In genomic region chr1:226634156-226634588, GRCh38 we compare ENCODE assay signal across 8 cellular contexts.
DNase-seq lines count a peak whose midpoint lies in the region; ATAC-seq, FAIRE-seq and TF ChIP-seq lines count a peak whose summit lies in the region.

No MANE protein-coding gene starts in this region.

- H3K36me3 Mint-ChIP-seq in Caco-2 (ENCODE audit: insufficient read depth, unreplicated experiment) = no peaks in the 10 kb centered on the region

- DNase-seq in Caco-2 (peak; percentile 67 to 83), HT-29 (ENCODE audit: low spot score) (peak; percentile 78), RPMI7951 (ENCODE audit: low read depth) (peak; percentile 42), foreskin melanocyte (peak; percentile 34), pancreas (peak; percentile 52 to 95 (median 77)), thyroid gland (peak; percentile 76)
- peak; percentile 94 for DNase-seq in activated effector memory CD4-positive, alpha-beta T cell treated with anti-CD3 and anti-CD28 coated beads, Interleukin-2, amount 50 U/mL, for 16 hours

- ATAC-seq in GM19463 (IDR thresholded peaks at IDR 0.05; ENCODE audit: unreplicated experiment) (peak; percentile 79), pancreas (peak; percentile 81 to 93 (median 90))

- no peak overlapping the region for H3K4me3 Mint-ChIP-seq in Caco-2 (ENCODE audit: unreplicated experiment)

- H3K27ac ChIP-seq in pancreas (no peak overlapping the region), thyroid gland (peak overlapping the region in 1 of 3 donors; percentile 28)

- H3K27ac Mint-ChIP-seq in Caco-2 (ENCODE audit: unreplicated experiment) = no peak overlapping the region

- H3K9me3 ChIP-seq in Caco-2 = no peaks in the 10 kb centered on the region
- H3K9me3 ChIP-seq in pancreas = no peaks in the 10 kb centered on the region
- H3K9me3 ChIP-seq in thyroid gland = no peaks in the 10 kb centered on the region

- 0 to 4% methylated on average over 7 of the region's 7 CpGs for WGBS in pancreas, 2 donors
- WGBS in thyroid gland, 2 donors = 4 to 20% methylated on average over 1 to 5 of the region's 7 CpGs

- H3K36me3 ChIP-seq in Caco-2 (ENCODE audit: control insufficient read depth, insufficient read depth, low read length) (no peaks in the 10 kb centered on the region; the same call in 1 of the 2 replicates), pancreas (peaks cover 0 to 11% (median 0%) of the 10 kb centered on the region in 3 donors), thyroid gland (peaks cover 0 to 1% of the 10 kb centered on the region in 2 donors)

- FAIRE-seq in pancreas (lab: Jason Lieb, UNC) = no peak

- peak; percentile 92 to 95 for TF ChIP-seq CTCF in Caco-2 (IDR thresholded peaks at IDR 0.05; ENCODE audit: insufficient read depth in 1 of 2, low read depth in 1 of 2, low read length in 1 of 2, severe bottlenecking in 1 of 2, unreplicated experiment in 1 of 2)
- peak; percentile 86 to 91 (median 90) for TF ChIP-seq CTCF in pancreas (IDR thresholded peaks at IDR 0.05)
- TF ChIP-seq CTCF in thyroid gland (IDR thresholded peaks at IDR 0.05) = peak; percentile 80 to 96 (median 92)

- no peaks in the 10 kb centered on the region for H3K27me3 Mint-ChIP-seq in Caco-2 (ENCODE audit: insufficient read depth, unreplicated experiment)

- CTCF ChIA-PET in Caco-2 (lab: Charles Lee) = no interaction called here

- POLR2A ChIA-PET in Caco-2 (lab: Charles Lee) = no interaction called here

- intact Hi-C loops in Caco-2 (cut with micrococcal nuclease; ENCODE audit: unreplicated experiment) (loop anchor here (1.0 to 2.0 kb wide), 4 partner anchors 47 to 209 kb away; no protein-coding TSS in a partner anchor), pancreas (cut with DNase I) (loop anchor here in 1 of 3 donors (10.0 kb wide), 1 partner anchor 191 kb away; no protein-coding TSS in a partner anchor), thyroid gland (cut with DNase I) (loop anchor here (2.0 to 10.0 kb wide), 3 partner anchors 101 to 811 kb away; partner anchors contain the start of gene ITPKB)

- no peaks in the 10 kb centered on the region for H3K4me1 ChIP-seq in Caco-2
- H3K4me1 ChIP-seq in pancreas = no peaks in the 10 kb centered on the region
- peaks cover 0 to 3% of the 10 kb centered on the region in 2 donors for H3K4me1 ChIP-seq in thyroid gland

- H3K27me3 ChIP-seq in Caco-2 (replicated peaks; ENCODE audit: control insufficient read depth, insufficient read depth, low read length) (no peaks in the 10 kb centered on the region), pancreas (no peaks in the 10 kb centered on the region), thyroid gland (no peaks in the 10 kb centered on the region)

- no peaks in the 10 kb centered on the region for H3K4me1 Mint-ChIP-seq in Caco-2 (ENCODE audit: low read depth, unreplicated experiment)

- H3K4me3 ChIP-seq in Caco-2 (ENCODE audit: low read depth, low read length) = no peak overlapping the region
- no peak overlapping the region for H3K4me3 ChIP-seq in pancreas
- no peak overlapping the region for H3K4me3 ChIP-seq in thyroid gland (replicated peaks in 1 of 3)

- BruUV-seq in Caco-2 (replicated peaks; lab: Mats Ljungman, UMichigan) = no TSS peak

- TF ChIP-seq POLR2A in thyroid gland (IDR thresholded peaks at IDR 0.05) = no peak

- no peaks in the 10 kb centered on the region for H3K9me3 Mint-ChIP-seq in Caco-2 (ENCODE audit: unreplicated experiment)

Comparison
In these comparisons a context has a peak if more than half of its experiments do, and no peak if none do; other contexts are left out.
1. DNase-seq: peak in every context shown above with its lines; median percentile 94 in activated effector memory CD4-positive, alpha-beta T cell treated with anti-CD3 and anti-CD28 coated beads, Interleukin-2, amount 50 U/mL, for 16 hours; 78 in HT-29; 77 in pancreas; 76 in thyroid gland; 75 in Caco-2; 42 in RPMI7951; 34 in foreskin melanocyte.